1 cellular context compared by ENCODE assay signal in genomic region chr6:161832622-161833021, GRCh38.
TF ChIP-seq lines count a peak whose summit lies in the region.

No MANE protein-coding gene starts in this region.

TF ChIP-seq in H1, 55 proteins besides CTCF, POLR2A, EP300 and RAD21:
- TF ChIP-seq EGR1 (IDR thresholded peaks at IDR 0.05; ENCODE audit: borderline replicate concordance, low read depth, low read length) (no peak), RBBP5 (IDR thresholded peaks at IDR 0.05; ENCODE audit: borderline replicate concordance, low read depth, low read length) (no peak), KDM1A (IDR thresholded peaks at IDR 0.05; ENCODE audit: borderline replicate concordance, low read length) (no peak), PHF8 (conservative IDR thresholded peaks at IDR 0.05; ENCODE audit: low read depth, low read length) (no peak), HDAC2 (IDR thresholded peaks at IDR 0.05; ENCODE audit: borderline replicate concordance in 1 of 2, low read depth in 2 of 2, low read length in 2 of 2) (no peak), CBX8 (IDR thresholded peaks at IDR 0.05; ENCODE audit: borderline replicate concordance, low read depth, low read length) (no peak), YY1 (IDR thresholded peaks at IDR 0.05; ENCODE audit: low read depth, low read length) (no peak), TBP (IDR thresholded peaks at IDR 0.05; ENCODE audit: low read depth, low read length) (no peak), MAX (IDR thresholded peaks at IDR 0.05) (no peak), RFX5 (IDR thresholded peaks at IDR 0.05; ENCODE audit: borderline replicate concordance, low read depth, low read length) (no peak), CEBPB (IDR thresholded peaks at IDR 0.05; ENCODE audit: low read depth, low read length) (no peak), JUND (IDR thresholded peaks at IDR 0.05; ENCODE audit: low read length) (no peak), BRCA1 (IDR thresholded peaks at IDR 0.05; ENCODE audit: low read depth, low read length) (no peak), TEAD4 (IDR thresholded peaks at IDR 0.05; ENCODE audit: low read depth, low read length) (no peak), POLR2AphosphoS5 (IDR thresholded peaks at IDR 0.05; ENCODE audit: low read depth, low read length) (no peak), GTF2F1 (IDR thresholded peaks at IDR 0.05; ENCODE audit: borderline replicate concordance, low read depth, low read length) (no peak), SRF (IDR thresholded peaks at IDR 0.05; ENCODE audit: low read depth, low read length) (no peak), MAFK (IDR thresholded peaks at IDR 0.05; ENCODE audit: low read depth, low read length) (no peak), SIN3A (conservative IDR thresholded peaks at IDR 0.05 in 1 of 2, IDR thresholded peaks at IDR 0.05 in 1 of 2; ENCODE audit: low read depth in 1 of 2, low read length in 2 of 2) (no peak), CHD2 (IDR thresholded peaks at IDR 0.05; ENCODE audit: low read length) (no peak)
